7 cellular contexts compared by ENCODE assay signal in the genomic region with DNA sequence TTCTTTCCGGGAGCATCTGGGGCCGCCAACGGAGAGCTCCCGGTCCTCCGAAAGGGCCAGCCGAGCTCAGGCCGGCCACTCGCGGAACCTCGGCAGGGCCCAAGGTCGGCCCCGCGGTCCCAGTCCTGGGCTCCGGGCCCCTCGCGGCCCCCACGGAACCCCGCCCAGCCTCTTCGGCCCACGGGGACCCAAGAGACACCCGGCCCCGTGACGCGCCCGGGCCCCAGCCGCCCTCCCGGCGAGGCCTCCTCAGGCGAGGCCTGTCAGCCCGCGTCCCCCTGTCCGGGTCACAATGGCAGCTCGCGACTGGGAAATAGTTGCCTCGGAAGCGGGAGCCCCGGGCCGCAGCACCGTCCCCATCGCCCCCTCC. TPM values are rescaled to one million over a fixed set of nuclear protein-coding genes. Genes with fewer than 3 reads are reported as not detected.
DNase-seq lines count a peak whose midpoint lies in the region; ATAC-seq lines count a peak whose summit lies in the region.
"Not testable (repeated sequence)": the region's sequence is repeated elsewhere in the genome, so short reads cannot be mapped to it uniquely, and the experiment has no call there.

No MANE protein-coding gene starts in this region.

- H3K9ac ChIP-seq in HUES48 (ENCODE audit: low read depth, low read length): not testable (repeated sequence)
- H3K9ac ChIP-seq in trophoblast cell (ENCODE audit: low read length): peak overlapping the region; percentile 78

- H4K8ac ChIP-seq in trophoblast cell (ENCODE audit: low read depth, low read length): peak overlapping the region; percentile 76

- H3K27me3 Mint-ChIP-seq in activated CD4-positive, alpha-beta memory T cell treated with anti-CD3 and anti-CD28 coated beads, Interleukin-2, amount 10 ng/mL, durations not matched to agents 7 days and 5 days; dendritic cell treated with granulocyte-macrophage colony-stimulating factor and Interleukin-4, amounts not matched to agents 40 ng/mL and 50 ng/mL, for 4 days; immature natural killer cell (ENCODE audit: low read depth in 3 of 3): not testable (repeated sequence)

- not testable (repeated sequence) for H3K9me3 Mint-ChIP-seq in activated CD4-positive, alpha-beta memory T cell treated with anti-CD3 and anti-CD28 coated beads, Interleukin-2, amount 10 ng/mL, durations not matched to agents 7 days and 5 days; dendritic cell treated with granulocyte-macrophage colony-stimulating factor and Interleukin-4, amounts not matched to agents 40 ng/mL and 50 ng/mL, for 4 days; immature natural killer cell

- not testable (repeated sequence) for H3K23ac ChIP-seq in trophoblast cell (ENCODE audit: low read length)

- peak overlapping the region; percentile 78 for H2AFZ ChIP-seq in trophoblast cell (ENCODE audit: insufficient read depth, low read length, poor library complexity)

- not testable (repeated sequence) for H3K79me2 ChIP-seq in trophoblast cell (ENCODE audit: control insufficient read depth, insufficient read depth, low read length, poor library complexity)

- peak overlapping the region; percentile 79 for H2BK5ac ChIP-seq in trophoblast cell (ENCODE audit: low read depth, low read length, poor library complexity)

- not testable (repeated sequence) for H3K9me3 ChIP-seq in HUES48 (ENCODE audit: control insufficient read depth, insufficient read depth, low read length); trophoblast cell (ENCODE audit: insufficient read depth, low read depth, low read length)

- intact Hi-C loops in dendritic cell treated with granulocyte-macrophage colony-stimulating factor and Interleukin-4, amounts not matched to agents 40 ng/mL and 50 ng/mL, for 4 days (cut with micrococcal nuclease): not testable (repeated sequence)

- H4K12ac ChIP-seq in trophoblast cell (ENCODE audit: low read depth, low read length): peak overlapping the region; percentile 75

- not testable (repeated sequence) for H3K36me3 Mint-ChIP-seq in activated CD4-positive, alpha-beta memory T cell treated with anti-CD3 and anti-CD28 coated beads, Interleukin-2, amount 10 ng/mL, durations not matched to agents 7 days and 5 days (ENCODE audit: low read depth); dendritic cell treated with granulocyte-macrophage colony-stimulating factor and Interleukin-4, amounts not matched to agents 40 ng/mL and 50 ng/mL, for 4 days (ENCODE audit: low read depth); immature natural killer cell

- ATAC-seq in GM18873 (IDR thresholded peaks at IDR 0.05; ENCODE audit: low FRiP score, unreplicated experiment) (peak; percentile 14), HG02623 (IDR thresholded peaks at IDR 0.05; ENCODE audit: unreplicated experiment) (peak; percentile 28)

- H2AK5ac ChIP-seq in trophoblast cell (ENCODE audit: low read length): peak overlapping the region; percentile 53

- H3K4me3 Mint-ChIP-seq in activated CD4-positive, alpha-beta memory T cell treated with anti-CD3 and anti-CD28 coated beads, Interleukin-2, amount 10 ng/mL, durations not matched to agents 7 days and 5 days: peak overlapping the region; percentile 78
- peak overlapping the region; percentile 73 for H3K4me3 Mint-ChIP-seq in dendritic cell treated with granulocyte-macrophage colony-stimulating factor and Interleukin-4, amounts not matched to agents 40 ng/mL and 50 ng/mL, for 4 days
- H3K4me3 Mint-ChIP-seq in immature natural killer cell: peak overlapping the region; percentile 83 to 89 (median 83)

- POLR2A ChIA-PET in activated CD4-positive, alpha-beta memory T cell treated with anti-CD3 and anti-CD28 coated beads, Interleukin-2, amount 10 ng/mL, durations not matched to agents 7 days and 5 days (lab: Charles Lee): not testable (repeated sequence)

- H3K14ac ChIP-seq in trophoblast cell (ENCODE audit: low read length): peak overlapping the region; percentile 98

- H4K91ac ChIP-seq in trophoblast cell (ENCODE audit: low read depth, low read length): peak overlapping the region; percentile 96

- H3K4me1 ChIP-seq in HUES48 (ENCODE audit: control insufficient read depth, insufficient read depth, low read length); trophoblast cell (ENCODE audit: control insufficient read depth in 1 of 2, insufficient read depth in 2 of 2, low read length in 2 of 2): not testable (repeated sequence)

- CTCF ChIA-PET in activated CD4-positive, alpha-beta memory T cell treated with anti-CD3 and anti-CD28 coated beads, Interleukin-2, amount 10 ng/mL, durations not matched to agents 7 days and 5 days (lab: Charles Lee): not testable (repeated sequence)

- peak overlapping the region; percentile 100 for H3K4me2 ChIP-seq in trophoblast cell (ENCODE audit: low read length)

- WGBS in trophoblast cell (ENCODE audit: extremely low coverage, insufficient coverage, insufficient read length): no CpG with 5 or more reads among the region's 40 CpGs

- not testable (repeated sequence) for H3K27ac Mint-ChIP-seq in activated CD4-positive, alpha-beta memory T cell treated with anti-CD3 and anti-CD28 coated beads, Interleukin-2, amount 10 ng/mL, durations not matched to agents 7 days and 5 days
- peak overlapping the region; percentile 63 for H3K27ac Mint-ChIP-seq in dendritic cell treated with granulocyte-macrophage colony-stimulating factor and Interleukin-4, amounts not matched to agents 40 ng/mL and 50 ng/mL, for 4 days
- H3K27ac Mint-ChIP-seq in immature natural killer cell: peak overlapping the region in 2 of 6 donors; percentile 69 to 93

- DNase-seq in activated CD4-positive, alpha-beta memory T cell treated with anti-CD3 and anti-CD28 coated beads, Interleukin-2, amount 10 ng/mL, durations not matched to agents 7 days and 5 days; immature natural killer cell; trophoblast cell: not testable (repeated sequence)

- H3K18ac ChIP-seq in trophoblast cell (ENCODE audit: low read length): peak overlapping the region; percentile 88

- not testable (repeated sequence) for H3K36me3 ChIP-seq in HUES48 (ENCODE audit: control insufficient read depth, insufficient read depth, low read length); trophoblast cell (ENCODE audit: control insufficient read depth in 1 of 2, insufficient read depth in 2 of 2, low read length in 2 of 2)

- H3K4ac ChIP-seq in trophoblast cell (ENCODE audit: low read depth, low read length): peak overlapping the region; percentile 96

- H3K4me3 ChIP-seq in HUES48 (ENCODE audit: low read depth, low read length) (peak overlapping the region; percentile 72), trophoblast cell (ENCODE audit: low read depth, low read length) (peak overlapping the region; percentile 85)

- H3K4me1 Mint-ChIP-seq in activated CD4-positive, alpha-beta memory T cell treated with anti-CD3 and anti-CD28 coated beads, Interleukin-2, amount 10 ng/mL, durations not matched to agents 7 days and 5 days: peaks cover 12% of the 10 kb centered on the region
- not testable (repeated sequence) for H3K4me1 Mint-ChIP-seq in dendritic cell treated with granulocyte-macrophage colony-stimulating factor and Interleukin-4, amounts not matched to agents 40 ng/mL and 50 ng/mL, for 4 days (ENCODE audit: low read depth)
- peaks cover 12 to 26% of the 10 kb centered on the region in 2 donors for H3K4me1 Mint-ChIP-seq in immature natural killer cell

- H2BK12ac ChIP-seq in trophoblast cell (ENCODE audit: low read length): not testable (repeated sequence)

- not testable (repeated sequence) for H3K79me1 ChIP-seq in trophoblast cell (ENCODE audit: low read length)

- peak overlapping the region; percentile 83 for H2BK120ac ChIP-seq in trophoblast cell (ENCODE audit: insufficient read depth, low read length, poor library complexity)

- H3K27ac ChIP-seq in HUES48 (ENCODE audit: low read depth, low read length): not testable (repeated sequence)
- peak overlapping the region; percentile 59 for H3K27ac ChIP-seq in trophoblast cell (ENCODE audit: low read depth, low read length)

- not testable (repeated sequence) for H3K27me3 ChIP-seq in HUES48 (ENCODE audit: control insufficient read depth, insufficient read depth, low read length); trophoblast cell (ENCODE audit: insufficient read depth, low read length)

RNA-seq across cellular contexts. Expression of gene PDPR, which starts 48.8 kb away (rescaled TPM):
- total RNA-seq in activated CD4-positive, alpha-beta memory T cell treated with anti-CD3 and anti-CD28 coated beads, Interleukin-2, amount 10 ng/mL, durations not matched to agents 7 days and 5 days: 10 to 100 TPM; 19.6 to 19.7 TPM
- polyA plus RNA-seq in immature natural killer cell: 10 to 100 TPM in 1 of 3 donors, 1 to 10 TPM in 2; 1.9 to 17.0 (median 5.2) TPM
- polyA plus RNA-seq in trophoblast cell (2013): 13.3 and 13.4 TPM in 2 replicates
